ENCODE assay signal across 32 cellular contexts in the genomic region with DNA sequence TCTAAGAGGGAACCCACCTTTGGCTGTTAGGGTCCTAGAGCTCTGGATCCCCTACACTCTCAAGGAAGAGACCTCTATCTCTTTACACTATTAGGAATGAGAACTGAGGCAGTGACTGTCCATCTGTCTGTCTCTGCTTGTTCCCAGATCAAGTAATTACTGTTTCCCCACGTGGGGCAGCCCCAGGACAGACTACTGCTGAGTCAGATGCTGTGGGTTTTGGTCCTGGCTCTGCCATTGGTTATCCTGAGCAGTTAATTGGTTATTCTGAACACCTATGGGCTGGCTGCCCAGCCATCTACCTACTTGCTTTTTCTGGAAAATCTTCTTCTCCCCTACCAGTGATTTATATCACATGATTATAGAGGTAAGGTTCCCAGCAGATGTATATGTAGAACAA. TPM values are rescaled to one million over a fixed set of nuclear protein-coding genes. Genes with fewer than 3 reads are reported as not detected.
DNase-seq lines count a peak whose midpoint lies in the region; ATAC-seq, FAIRE-seq and TF ChIP-seq lines count a peak whose summit lies in the region.
"Had no signal": no experiment of that assay in that cellular context is flagged by ENCODE, and none has a peak within 500 bp of the region (broad histone marks: within the 10 kb centered on the region; RNA-seq: fewer than 3 reads in every experiment).

No MANE protein-coding gene starts in this region.

- no peak for FAIRE-seq in K562 (lab: Jason Lieb, UNC)
- FAIRE-seq: TTC549 had no signal

- DNase-seq in DMS 273 (lab: John Stamatoyannopoulos, UW; ENCODE audit: unreplicated experiment) (peak; percentile 9), DMS 273 treated with DMSO at 0.1 percent for 48 hours (lab: John Stamatoyannopoulos, UW) (no peak), Panc1 (ENCODE audit: low read depth, low spot score) (no peak), K562 (ENCODE audit: extremely low read depth in 1 of 4, low spot score in 3 of 4) (no peak), mesenteric fat pad (ENCODE audit: low spot score) (peak; percentile 9), GM19238 (ENCODE audit: insufficient read length, low spot score) (no peak), left lobe of liver (ENCODE audit: low spot score) (no peak)
- DNase-seq: activated CD4-positive, CD25-positive, alpha-beta regulatory T cell treated with anti-CD3 and anti-CD28 coated beads, Interleukin-2, amount 50 U/mL, for 72 hours; activated CD8-positive, alpha-beta memory T cell treated with anti-CD3 and anti-CD28 coated beads for 24 hours; activated gamma-delta T cell treated with Interleukin-2 at 50 U/mL for 16 hours; activated T-cell treated with anti-CD3 and anti-CD28 coated beads, Interleukin-2, amount 50 U/mL, for 1 hour; amygdala; CD4-positive, alpha-beta T cell; hippocampal formation; immature natural killer cell; IMR-90; left ventricle myocardium inferior; naive B cell; NCI-H2029 treated with DMSO at 0.1 percent for 48 hours; NCI-H2227 treated with DMSO at 0.1 percent for 48 hours; NCI-H526 treated with DMSO at 0.1 percent for 48 hours; stimulated activated CD4-positive, alpha-beta T cell treated with anti-CD3 and anti-CD28 coated beads, Interleukin-4, amount 100 ng/mL, for 4 hours; stimulated activated naive CD4-positive, alpha-beta T cell; T-helper 1 cell; testis had no signal

- H3K36me3 ChIP-seq in Panc1 (ENCODE audit: control insufficient read depth, insufficient read depth, low read length) (0 out of 2 replicates have a peak, but pooled peaks cover 3% of the 10 kb centered on the region), K562 (ENCODE audit: control insufficient read depth, insufficient read depth, low read length) (peaks cover 20% of the 10 kb centered on the region; the same call in 2 of the 3 replicates)
- H3K36me3 ChIP-seq: vagina had no signal

- H4K20me1 ChIP-seq in K562 (replicated peaks; ENCODE audit: control insufficient read depth, insufficient read depth, low read length) = no peaks in the 10 kb centered on the region

- no peak overlapping the region for H3K9ac ChIP-seq in K562 (ENCODE audit: insufficient read depth in 1 of 2, low read depth in 2 of 2, low read length in 2 of 2)

- H3K4me1 ChIP-seq in Panc1 (ENCODE audit: control insufficient read depth, insufficient read depth, low read length) (0 out of 2 replicates have a peak, but pooled peaks cover 5% of the 10 kb centered on the region), K562 (replicated peaks in 1 of 2; ENCODE audit: control insufficient read depth in 2 of 2, insufficient read depth in 2 of 2, low read length in 2 of 2) (no peaks in the 10 kb centered on the region)
- H3K4me1 ChIP-seq: gastroesophageal sphincter, testis had no signal

- TF ChIP-seq EP300 in K562 (IDR thresholded peaks at IDR 0.05; ENCODE audit: low read length) = no peak

- in situ Hi-C loops in Panc1 (cut with HindIII; ENCODE audit: low pct_unique_long_range_greater_than_20kb, low sequenced_read_pairs) (no loop called here), K562 (cut with MboI) (no loop called here)

- ATAC-seq in Panc1 = no peak
- peak; percentile 46; the same call in 1 of the 3 replicates for ATAC-seq in K562
- no peak for ATAC-seq in GM21528 (IDR thresholded peaks at IDR 0.05; ENCODE audit: low FRiP score, unreplicated experiment)
- no peak for ATAC-seq in left lobe of liver
- ATAC-seq: gastroesophageal sphincter, sciatic nerve had no signal

- H3K27me3 ChIP-seq in Panc1 (ENCODE audit: control insufficient read depth, insufficient read depth, low read length) = no peaks in the 10 kb centered on the region
- H3K27me3 ChIP-seq in K562 (ENCODE audit: control insufficient read depth in 2 of 2, insufficient read depth in 2 of 2, low read length in 2 of 2) = no peaks in the 10 kb centered on the region
- H3K27me3 ChIP-seq: gastroesophageal sphincter, testis, vagina had no signal

- 12% methylated on average over 1 of the region's 1 CpG for WGBS in K562 (ENCODE audit: insufficient coverage, low coverage, missing lambda C conversion rate)

- H3K4me2 ChIP-seq in K562 (ENCODE audit: insufficient read depth, low read length) = no peak overlapping the region

- TF ChIP-seq CTCF in Panc1 (IDR thresholded peaks at IDR 0.05) (no peak), K562 (IDR thresholded peaks at IDR 0.05 in 2 of 3, conservative IDR thresholded peaks at IDR 0.05 in 1 of 3; ENCODE audit: insufficient read depth in 2 of 3, low read depth in 1 of 3, low read length in 3 of 3) (no peak)

- CTCF ChIA-PET in Panc1 (lab: Charles Lee) (no interaction called here), K562 (lab: Yijun Ruan, JAX; ENCODE audit: low intra/inter-chr PET ratio) (no interaction called here)

- no peaks in the 10 kb centered on the region for H3K9me1 ChIP-seq in K562 (ENCODE audit: control insufficient read depth, insufficient read depth, low read length)

- H3K27ac ChIP-seq in Panc1 (ENCODE audit: low read length) (no peak overlapping the region), K562 (ENCODE audit: extremely low read depth, low read depth, low read length) (no peak overlapping the region)
- H3K27ac ChIP-seq: 22Rv1, coronary artery, gastroesophageal sphincter, left ventricle myocardium inferior, testis, vagina had no signal

- intact Hi-C loops in Panc1 (cut with micrococcal nuclease; ENCODE audit: unreplicated experiment) = no loop called here
- intact Hi-C loops in K562 (cut with micrococcal nuclease) = no loop called here

- TF ChIP-seq RAD21 in K562 (CRISPR knock-in tag; conservative IDR thresholded peaks at IDR 0.05 in 1 of 2, IDR thresholded peaks at IDR 0.05 in 1 of 2) = no peak

- H2AFZ ChIP-seq in K562 (ENCODE audit: low read depth, low read length) = no peak overlapping the region

- H3K79me2 ChIP-seq in K562 (ENCODE audit: control insufficient read depth, insufficient read depth, low read length) = no peaks in the 10 kb centered on the region

- TF ChIP-seq POLR2A in K562 (conservative IDR thresholded peaks at IDR 0.05) = no peak

- POLR2A ChIA-PET in Panc1 (lab: Charles Lee) (interaction anchor here (0.6 kb wide), 1 partner anchor 27 kb away, joined by 4 read pairs; no protein-coding TSS in a partner anchor), K562 (lab: Yijun Ruan, JAX) (interaction anchor here (0.7 kb wide), 1 partner anchor 8 kb away, joined by 5 read pairs; no protein-coding TSS in a partner anchor)

- TSS peak; percentile 51 for BruUV-seq in Panc1 (replicated peaks; lab: Mats Ljungman, UMichigan)
- BruUV-seq in K562 (replicated peaks; lab: Mats Ljungman, UMichigan) = no TSS peak

- H3K9me3 ChIP-seq in Panc1 (ENCODE audit: control insufficient read depth, insufficient read depth, low read depth, low read length) (no peaks in the 10 kb centered on the region), K562 (replicated peaks; ENCODE audit: control insufficient read depth, insufficient read depth, low read depth, low read length) (no peaks in the 10 kb centered on the region)
- H3K9me3 ChIP-seq: gastroesophageal sphincter, left ventricle myocardium inferior, testis, vagina had no signal

- no peak overlapping the region for H3K4me3 ChIP-seq in Panc1 (ENCODE audit: low read depth in 2 of 2, low read length in 2 of 2)
- H3K4me3 ChIP-seq in K562 = no peak overlapping the region
- H3K4me3 ChIP-seq: coronary artery, gastroesophageal sphincter, left ventricle myocardium inferior, testis, vagina had no signal

RNA-seq across cellular contexts. Expression of gene FBXO10, which starts 33.3 kb away (rescaled TPM):
- total RNA-seq in Panc1 (2021; ENCODE audit: unreplicated experiment) (39.8 TPM), K562 (2014; rRNA removed) (5.4 and 8.2 TPM in 2 replicates), K562 (2014; rRNA removed; fragmentation: Illumina TruSeq; extraction: Trizol) (5.0 and 6.0 TPM in 2 replicates), K562 (2015; rRNA removed; fragmentation: Illumina TruSeq; extraction: Trizol) (5.8 and 5.9 TPM in 2 replicates), K562 (2021) (8.8 and 9.0 TPM in 2 replicates), mesenteric fat pad (10.6 TPM), left lobe of liver (3.4 TPM)
- polyA plus RNA-seq in Panc1 (2012; ENCODE audit: insufficient read length) = 37.8 TPM
- total RNA-seq in K562 (2011; cell fraction: chromatin; rRNA removed; ENCODE audit: low replicate concordance) = 20.5 and 28.7 TPM in 2 replicates
- total RNA-seq in K562 (2011; cell fraction: nucleolus; rRNA removed) = 16.5 and 18.0 TPM in 2 replicates
- 18.5 and 20.4 TPM in 2 replicates for total RNA-seq in K562 (2011; cell fraction: nucleoplasm; rRNA removed)
- polyA plus RNA-seq in K562 (2011; rRNA removed) (9.9 and 16.4 TPM in 2 replicates), K562 (2014; fragmentation: Illumina TruSeq; extraction: Trizol) (8.8 and 9.6 TPM in 2 replicates), K562 (2014; fragmentation: Nextera tagmentation; extraction: Ambion mirVana) (1 to 10 TPM in 1 of 2 experiments, under 1 TPM in 1; 0.84 to 1.4 TPM), K562 (2014; rRNA removed) (7.5 and 8.1 TPM in 2 replicates)
- 12.5 and 16.9 TPM in 2 replicates for polyA plus RNA-seq in K562 (2011; cell fraction: cytosol; rRNA removed)
- 23.8 and 24.9 TPM in 2 replicates for polyA plus RNA-seq in K562 (2011; cell fraction: nucleus; rRNA removed)
- 7.7 and 8.2 TPM in 2 replicates for polyA plus RNA-seq in K562 (2012)
- 15.5 and 17.2 TPM in 2 replicates for polyA minus RNA-seq in K562 (2011; rRNA and poly(A)+ RNA removed)
- polyA minus RNA-seq in K562 (2011; cell fraction: cytosol; rRNA and poly(A)+ RNA removed) = 6.4 and 10.2 TPM in 2 replicates
- polyA minus RNA-seq in K562 (2011; cell fraction: nucleus; rRNA and poly(A)+ RNA removed) = 8.8 and 11.0 TPM in 2 replicates

RNA-seq across cellular contexts. Expression of gene TOMM5, which starts 49.5 kb away (rescaled TPM):
- total RNA-seq in Panc1 (2021; ENCODE audit: unreplicated experiment) (333 TPM), K562 (2014; rRNA removed) (486 and 497 TPM in 2 replicates), K562 (2014; rRNA removed; fragmentation: Illumina TruSeq; extraction: Trizol) (432 and 435 TPM in 2 replicates), K562 (2015; rRNA removed; fragmentation: Illumina TruSeq; extraction: Trizol) (507 and 545 TPM in 2 replicates), K562 (2021) (262 and 298 TPM in 2 replicates), mesenteric fat pad (82.7 TPM), left lobe of liver (35.4 TPM)
- 307 TPM for polyA plus RNA-seq in Panc1 (2012; ENCODE audit: insufficient read length)
- 113 and 166 TPM in 2 replicates for total RNA-seq in K562 (2011; cell fraction: chromatin; rRNA removed; ENCODE audit: low replicate concordance)
- total RNA-seq in K562 (2011; cell fraction: nucleolus; rRNA removed) = 109 and 111 TPM in 2 replicates
- 160 and 203 TPM in 2 replicates for total RNA-seq in K562 (2011; cell fraction: nucleoplasm; rRNA removed)
- polyA plus RNA-seq in K562 (2011; rRNA removed) (324 and 496 TPM in 2 replicates), K562 (2014; fragmentation: Illumina TruSeq; extraction: Trizol) (415 and 463 TPM in 2 replicates), K562 (2014; fragmentation: Nextera tagmentation; extraction: Ambion mirVana) (1,000 to 10,000 TPM; 1,739 to 1,742 TPM), K562 (2014; rRNA removed) (636 and 716 TPM in 2 replicates)
- 234 and 249 TPM in 2 replicates for polyA plus RNA-seq in K562 (2011; cell fraction: cytosol; rRNA removed)
- 147 and 154 TPM in 2 replicates for polyA plus RNA-seq in K562 (2011; cell fraction: nucleus; rRNA removed)
- polyA plus RNA-seq in K562 (2012) = 170 and 540 TPM in 2 replicates
- polyA minus RNA-seq in K562 (2011; rRNA and poly(A)+ RNA removed) = 175 and 198 TPM in 2 replicates
- 111 and 115 TPM in 2 replicates for polyA minus RNA-seq in K562 (2011; cell fraction: cytosol; rRNA and poly(A)+ RNA removed)
- polyA minus RNA-seq in K562 (2011; cell fraction: nucleus; rRNA and poly(A)+ RNA removed) = 84.0 and 132 TPM in 2 replicates

RNA-seq across cellular contexts. Expression of gene POLR1E, which starts 57.1 kb away (rescaled TPM):
- total RNA-seq in Panc1 (2021; ENCODE audit: unreplicated experiment) = 93.8 TPM
- polyA plus RNA-seq in Panc1 (2012; ENCODE audit: insufficient read length) = 56.8 TPM
- total RNA-seq in K562 (2011; cell fraction: chromatin; rRNA removed; ENCODE audit: low replicate concordance) = 50.0 and 70.5 TPM in 2 replicates
- 44.6 and 55.7 TPM in 2 replicates for total RNA-seq in K562 (2011; cell fraction: nucleolus; rRNA removed)
- total RNA-seq in K562 (2011; cell fraction: nucleoplasm; rRNA removed) = 43.4 and 44.5 TPM in 2 replicates
- total RNA-seq in K562 (2014; rRNA removed) = 61.1 and 70.2 TPM in 2 replicates
- total RNA-seq in K562 (2014; rRNA removed; fragmentation: Illumina TruSeq; extraction: Trizol) = 102 and 104 TPM in 2 replicates
- 82.0 and 85.0 TPM in 2 replicates for total RNA-seq in K562 (2015; rRNA removed; fragmentation: Illumina TruSeq; extraction: Trizol)
- 69.0 and 73.1 TPM in 2 replicates for total RNA-seq in K562 (2021)
- polyA plus RNA-seq in K562 (2011; rRNA removed) = 70.3 and 95.1 TPM in 2 replicates
- polyA plus RNA-seq in K562 (2011; cell fraction: cytosol; rRNA removed) = 41.3 and 55.7 TPM in 2 replicates
- polyA plus RNA-seq in K562 (2011; cell fraction: nucleus; rRNA removed) = 23.3 and 26.4 TPM in 2 replicates
- 52.5 and 66.7 TPM in 2 replicates for polyA plus RNA-seq in K562 (2012)
- 89.6 and 91.7 TPM in 2 replicates for polyA plus RNA-seq in K562 (2014; fragmentation: Illumina TruSeq; extraction: Trizol)
- 10 to 100 TPM; 18.9 to 39.4 TPM for polyA plus RNA-seq in K562 (2014; fragmentation: Nextera tagmentation; extraction: Ambion mirVana)
- 74.4 and 85.6 TPM in 2 replicates for polyA plus RNA-seq in K562 (2014; rRNA removed)
- 104 and 115 TPM in 2 replicates for polyA minus RNA-seq in K562 (2011; rRNA and poly(A)+ RNA removed)
- polyA minus RNA-seq in K562 (2011; cell fraction: cytosol; rRNA and poly(A)+ RNA removed) = 34.6 and 39.5 TPM in 2 replicates
- polyA minus RNA-seq in K562 (2011; cell fraction: nucleus; rRNA and poly(A)+ RNA removed) = 23.8 and 26.3 TPM in 2 replicates
- total RNA-seq in mesenteric fat pad = 35.7 TPM
- total RNA-seq in left lobe of liver = 11.8 TPM

Comparison
In these comparisons a context has a peak if more than half of its experiments do, and no peak if none do; other contexts are left out.
1. DNase-seq: peak in DMS 273 (single experiment) and mesenteric fat pad (single experiment); none in DMS 273 treated with DMSO at 0.1 percent for 48 hours (single experiment), Panc1 (single experiment), K562 (0 of 4), GM19238 (single experiment) and left lobe of liver (single experiment).